Comparison of ENCODE assay signal across 8 cellular contexts in the genomic region with DNA sequence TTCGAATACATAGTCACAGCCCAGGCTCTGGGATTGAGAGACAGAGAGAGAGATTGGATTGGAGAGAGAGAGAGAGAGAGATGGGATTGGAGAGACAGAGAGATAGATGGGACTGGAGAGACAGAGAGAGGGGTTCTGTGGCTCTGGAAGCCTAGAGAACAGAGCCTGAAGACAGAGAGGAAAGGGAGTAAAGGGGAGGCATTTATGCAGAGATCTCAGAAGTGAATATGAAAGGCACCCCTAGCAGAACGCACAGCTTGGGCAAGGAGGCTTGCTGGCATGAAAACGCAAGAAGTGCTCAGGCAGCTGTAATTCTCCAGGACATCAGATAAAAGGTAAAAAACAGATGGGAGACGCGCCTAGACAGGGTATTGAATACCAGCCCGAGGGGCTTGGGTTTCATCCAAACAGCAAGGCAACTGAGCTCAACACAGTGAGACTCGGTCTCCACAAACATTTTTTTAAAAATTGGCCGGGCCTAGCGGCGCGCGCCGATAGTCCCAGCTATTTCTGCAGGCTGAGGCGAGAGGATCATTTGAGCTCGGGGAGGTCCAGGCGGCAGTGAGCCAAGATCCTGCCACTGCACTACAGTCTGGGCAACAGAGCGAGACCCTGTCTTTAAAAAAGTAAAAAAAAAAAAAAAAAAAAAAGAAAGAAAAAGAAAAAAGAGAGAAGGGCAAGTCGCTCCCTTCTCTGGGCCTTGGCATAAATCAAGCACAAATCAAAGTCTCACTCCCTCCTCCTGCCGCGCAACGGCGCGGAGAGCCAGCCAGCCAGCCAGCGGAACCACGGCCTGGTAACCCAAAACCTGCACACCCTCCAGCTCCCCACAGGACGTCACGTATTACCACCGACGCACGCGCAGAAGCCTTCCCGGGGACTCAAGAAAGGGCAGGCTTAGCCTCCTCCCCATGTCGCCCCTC. TPM values are rescaled to one million over a fixed set of nuclear protein-coding genes. Genes with fewer than 3 reads are reported as not detected.
A peak's percentile ranks its signal among the peaks of the same experiment; 100 is the strongest.
DNase-seq lines count a peak whose midpoint lies in the region; ATAC-seq and TF ChIP-seq lines count a peak whose summit lies in the region.

No MANE protein-coding gene starts in this region.

- H3K27me3 ChIP-seq in Caco-2 (replicated peaks; ENCODE audit: control insufficient read depth, insufficient read depth, low read length): no peaks in the 10 kb centered on the region

- peak; percentile 13 for ATAC-seq in GM21447 (IDR thresholded peaks at IDR 0.05; ENCODE audit: unreplicated experiment)

- H3K36me3 Mint-ChIP-seq in Caco-2 (ENCODE audit: insufficient read depth, unreplicated experiment) (peaks cover 52% of the 10 kb centered on the region), immature natural killer cell (peaks cover 0 to 4% (median 3%) of the 10 kb centered on the region in 3 donors)

- in situ Hi-C loops in GM13977 (cut with MboI; ENCODE audit: low pct_unique_long_range_greater_than_20kb, low sequenced_read_pairs, unreplicated experiment): no loop called here

- intact Hi-C loops in Caco-2 (cut with micrococcal nuclease; ENCODE audit: unreplicated experiment): loop anchor here (1.0 to 5.0 kb wide), 3 partner anchors 18 to 50 kb away; partner anchors contain the start of genes ZNF616 and ZNF836

- H3K4me1 Mint-ChIP-seq in Caco-2 (ENCODE audit: low read depth, unreplicated experiment): peaks cover 21% of the 10 kb centered on the region
- H3K4me1 Mint-ChIP-seq in immature natural killer cell: peaks cover 41 to 47% of the 10 kb centered on the region in 2 donors

- POLR2A ChIA-PET in Caco-2 (lab: Charles Lee): interaction anchor here (0.6 to 1.3 kb wide), 9 partner anchors 9 to 532 kb away, joined by 3 to 25 read pairs (median 5); partner anchors contain the start of gene ZNF616

- peak overlapping the region; percentile 39 for H3K4me3 ChIP-seq in Caco-2 (ENCODE audit: low read depth, low read length)

- TF ChIP-seq CTCF in Caco-2 (IDR thresholded peaks at IDR 0.05; ENCODE audit: insufficient read depth in 1 of 2, low read depth in 1 of 2, low read length in 1 of 2, severe bottlenecking in 1 of 2, unreplicated experiment in 1 of 2) (no peak), GM13977 (IDR thresholded peaks at IDR 0.05; ENCODE audit: extremely low read depth, insufficient read depth, missing control alignments) (no peak)

- peak overlapping the region; percentile 98 for H3K27ac Mint-ChIP-seq in Caco-2 (ENCODE audit: unreplicated experiment)
- peak overlapping the region; percentile 98 to 100 (median 100) for H3K27ac Mint-ChIP-seq in immature natural killer cell

- H3K4me1 ChIP-seq in Caco-2: peaks cover 9% of the 10 kb centered on the region

- H3K4me3 Mint-ChIP-seq in Caco-2 (ENCODE audit: unreplicated experiment): peak overlapping the region; percentile 81
- peak overlapping the region; percentile 93 to 99 (median 95) for H3K4me3 Mint-ChIP-seq in immature natural killer cell

- no peaks in the 10 kb centered on the region for H3K9me3 Mint-ChIP-seq in Caco-2 (ENCODE audit: unreplicated experiment)
- H3K9me3 Mint-ChIP-seq in immature natural killer cell: peaks cover 0 to 1% (median 0%) of the 10 kb centered on the region in 6 donors

- CTCF ChIA-PET in Caco-2 (lab: Charles Lee): interaction anchor here (0.6 to 1.8 kb wide), 2 partner anchors 50 to 1699 kb away, joined by 4 to 16 read pairs; partner anchors contain the start of gene ZNF616

- DNase-seq in Caco-2 (peak in 1 of 2 experiments; percentile 41), NCI-H2171 treated with DMSO at 0.1 percent for 48 hours (lab: John Stamatoyannopoulos, UW) (peak; percentile 94), anterior cingulate cortex (lab: John Stamatoyannopoulos, UW) (peak in 40 of 58 donors; percentile 5 to 100 (median 63)), immature natural killer cell (peak in 1 of 3 donors; percentile 99), GM13977 (ENCODE audit: low spot score) (no peak), middle frontal gyrus (ENCODE audit: extremely low spot score, low spot score) (no peak)
- DNase-seq in stimulated activated CD4-positive, alpha-beta T cell treated with anti-CD3 and anti-CD28 coated beads, TNF-alpha, amount 100 ng/mL, for 24 hours (ENCODE audit: low read depth in 3 of 3): peak in 2 of 3 experiments; percentile 4 to 95

- H3K27me3 Mint-ChIP-seq in Caco-2 (ENCODE audit: insufficient read depth, unreplicated experiment): no peaks in the 10 kb centered on the region
- H3K27me3 Mint-ChIP-seq in immature natural killer cell (ENCODE audit: low read depth in 3 of 3): peaks cover 6 to 16% (median 11%) of the 10 kb centered on the region in 3 donors

- TSS peak; percentile 92 for BruUV-seq in Caco-2 (replicated peaks; lab: Mats Ljungman, UMichigan)

- peaks cover 2% of the 10 kb centered on the region; the same call in 1 of the 2 replicates for H3K36me3 ChIP-seq in Caco-2 (ENCODE audit: control insufficient read depth, insufficient read depth, low read length)

- no peaks in the 10 kb centered on the region for H3K9me3 ChIP-seq in Caco-2

RNA-seq across cellular contexts. Expression of gene PPP2R1A, which starts 0.8 kb away (rescaled TPM):
- 279 and 291 TPM in 2 replicates for total RNA-seq in Caco-2 (2022)
- 100 to 1,000 TPM; 219 to 249 (median 243) TPM for polyA plus RNA-seq in immature natural killer cell

RNA-seq across cellular contexts. Expression of gene ZNF836, which starts 17.7 kb away (rescaled TPM):
- total RNA-seq in Caco-2 (2022): 6.3 and 8.8 TPM in 2 replicates
- polyA plus RNA-seq in immature natural killer cell: 10 to 100 TPM in 1 of 3 donors, 1 to 10 TPM in 2; 7.2 to 15.9 (median 7.7) TPM

RNA-seq across cellular contexts. Expression of gene ZNF616, which starts 49.3 kb away (rescaled TPM):
- total RNA-seq in Caco-2 (2022): 5.7 and 7.1 TPM in 2 replicates
- polyA plus RNA-seq in immature natural killer cell: 10 to 100 TPM in 1 of 3 donors, 1 to 10 TPM in 1, not detected in 1; 3.2 to 10.7 TPM

Comparison
In these comparisons a context has a peak if more than half of its experiments do, and no peak if none do; other contexts are left out.
1. DNase-seq: peak in NCI-H2171 treated with DMSO at 0.1 percent for 48 hours (single experiment), anterior cingulate cortex (40 of 58) and stimulated activated CD4-positive, alpha-beta T cell treated with anti-CD3 and anti-CD28 coated beads, TNF-alpha, amount 100 ng/mL, for 24 hours (2 of 3); none in GM13977 (single experiment) and middle frontal gyrus (single experiment).